Comparison of ENCODE assay signal across 16 cellular contexts in the genomic region with DNA sequence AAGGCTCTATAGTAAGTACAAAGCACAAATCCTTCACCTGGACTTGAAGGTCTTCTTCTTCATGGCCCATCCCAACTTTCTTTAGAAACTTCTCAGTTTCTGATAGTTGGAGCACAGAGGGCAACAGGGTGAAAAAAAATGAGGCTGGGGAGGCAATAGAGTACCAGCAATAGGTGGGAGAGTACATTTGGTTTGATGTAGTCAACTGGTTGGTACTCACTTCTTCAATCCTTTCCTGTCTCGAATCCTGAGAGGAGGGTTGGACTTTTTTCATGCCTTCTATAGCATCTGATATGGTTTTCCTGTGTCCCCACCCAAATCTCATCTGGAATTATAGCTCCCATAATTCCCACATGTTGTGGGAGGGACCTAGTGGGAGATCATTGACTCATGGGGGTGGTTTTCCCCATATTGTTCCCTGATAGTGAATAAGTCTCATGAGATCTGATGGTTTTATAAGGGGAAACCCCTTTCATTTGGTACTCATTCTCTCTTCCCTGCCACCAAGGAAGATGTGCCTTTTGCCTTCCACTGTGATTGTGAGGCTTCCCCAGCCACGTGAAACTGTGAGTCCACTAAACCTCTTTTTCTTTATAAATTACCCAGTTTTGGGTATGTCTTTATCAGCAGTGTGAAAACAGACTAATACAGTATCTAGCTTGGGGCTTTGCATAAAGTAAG.
"Had no signal": no experiment of that assay in that cellular context is flagged by ENCODE, and none has a peak within 500 bp of the region (broad histone marks: within the 10 kb centered on the region; RNA-seq: fewer than 3 reads in every experiment).

No MANE protein-coding gene starts in this region.

- H3K9me3 Mint-ChIP-seq: activated naive CD4-positive, alpha-beta T cell treated with anti-CD3 and anti-CD28 coated beads, Interleukin-2, amount 50 U/mL, for 72 hours; immature natural killer cell; naive thymus-derived CD8-positive, alpha-beta T cell; T-cell had no signal

- H3K36me3 Mint-ChIP-seq: immature natural killer cell; naive thymus-derived CD8-positive, alpha-beta T cell; T-cell had no signal

- H3K4me3 Mint-ChIP-seq: immature natural killer cell; naive thymus-derived CD8-positive, alpha-beta T cell; T-cell had no signal

- H3K27me3 Mint-ChIP-seq: naive thymus-derived CD8-positive, alpha-beta T cell; progenitor cell of endocrine pancreas; T-cell had no signal

- H3K4me3 ChIP-seq: breast epithelium, mucosa of descending colon, SK-N-MC had no signal

- ATAC-seq: mucosa of descending colon; naive thymus-derived CD8-positive, alpha-beta T cell; T-cell had no signal

- DNase-seq: anterior cingulate cortex; dermis blood vessel endothelial cell; immature natural killer cell; left cardiac atrium; mucosa of descending colon; naive thymus-derived CD8-positive, alpha-beta T cell; nucleus accumbens; right cardiac atrium; stimulated activated CD4-positive, alpha-beta T cell treated with anti-CD3 and anti-CD28 coated beads, Interleukin-2, amount 100 ng/mL, for 24 hours; T-cell; T1000; trophoblast cell had no signal

- H3K27ac Mint-ChIP-seq: progenitor cell of endocrine pancreas, T-cell had no signal
